8 cellular contexts compared by ENCODE assay signal in the genomic region with DNA sequence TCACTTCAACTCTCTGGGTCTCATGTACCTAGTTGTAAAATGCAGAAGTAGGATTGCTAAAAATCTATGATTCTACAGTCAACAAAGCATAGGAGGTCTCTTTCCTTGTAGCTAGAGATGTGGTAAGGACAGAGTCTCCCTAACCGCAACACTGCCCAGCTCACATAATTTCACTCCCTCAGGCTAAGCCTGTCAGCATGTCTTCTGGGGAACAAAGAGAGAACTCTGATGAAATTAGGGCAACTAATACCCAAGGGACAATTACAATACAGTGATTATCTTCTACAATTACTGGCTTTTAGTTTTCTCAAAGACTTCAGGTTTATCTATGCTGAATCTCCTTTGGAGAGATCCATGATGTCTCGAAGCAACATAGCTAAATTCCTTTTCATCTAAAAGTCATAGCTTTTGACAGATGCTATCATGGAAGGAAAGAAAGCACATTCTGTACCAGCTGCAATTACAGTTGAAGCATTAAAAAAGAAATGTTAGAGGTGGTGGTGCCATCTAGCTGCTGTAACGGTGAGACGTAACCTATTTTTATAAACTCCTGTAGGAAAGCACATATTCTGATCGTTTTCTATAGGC.
DNase-seq lines count a peak whose midpoint lies in the region; ATAC-seq and TF ChIP-seq lines count a peak whose summit lies in the region.

No MANE protein-coding gene starts in this region.

- DNase-seq in AG08395 (ENCODE audit: low spot score) = peak; percentile 39
- DNase-seq in OCI-M1 (lab: John Stamatoyannopoulos, UW) = peak; percentile 80
- DNase-seq in epithelial cell of prostate (ENCODE audit: low read depth, low spot score) = no peak
- DNase-seq in nephron progenitor cell = no peak
- DNase-seq in activated T-cell treated with anti-CD3 and anti-CD28 coated beads, Interleukin-2, amount 50 U/mL, for 48 hours = no peak
- no peak for DNase-seq in CD8-positive, alpha-beta memory T cell

- ATAC-seq in GM18505 (IDR thresholded peaks at IDR 0.05; ENCODE audit: unreplicated experiment) (peak; percentile 42), HG03039 (IDR thresholded peaks at IDR 0.05; ENCODE audit: unreplicated experiment) (peak; percentile 6)

- peaks cover 18% of the 10 kb centered on the region for H3K4me1 Mint-ChIP-seq in nephron progenitor cell
- H3K4me1 Mint-ChIP-seq in CD8-positive, alpha-beta memory T cell = peaks cover 0 to 6% (median 0%) of the 10 kb centered on the region in 3 donors

- H3K27ac ChIP-seq in epithelial cell of prostate = peak overlapping the region; percentile 6
- no peak overlapping the region for H3K27ac ChIP-seq in CD8-positive, alpha-beta memory T cell (ENCODE audit: low read depth, low read length)

- H3K27me3 ChIP-seq in CD8-positive, alpha-beta memory T cell (ENCODE audit: insufficient read depth, low read length, poor library complexity, severe bottlenecking) = no peaks in the 10 kb centered on the region

- peak overlapping the region; percentile 88 for H3K27ac Mint-ChIP-seq in nephron progenitor cell
- no peak overlapping the region for H3K27ac Mint-ChIP-seq in CD8-positive, alpha-beta memory T cell

- POLR2A ChIA-PET in CD8-positive, alpha-beta memory T cell (lab: Charles Lee) = no interaction called here

- no peaks in the 10 kb centered on the region for H3K36me3 ChIP-seq in CD8-positive, alpha-beta memory T cell (ENCODE audit: insufficient read depth, low read length)

- H3K4me3 ChIP-seq in CD8-positive, alpha-beta memory T cell (ENCODE audit: low read length) = no peak overlapping the region

- no peak for TF ChIP-seq CTCF in nephron progenitor cell (IDR thresholded peaks at IDR 0.05)

- H3K4me1 ChIP-seq in CD8-positive, alpha-beta memory T cell (ENCODE audit: insufficient read depth, low read length) = no peaks in the 10 kb centered on the region

- H3K9me3 ChIP-seq in CD8-positive, alpha-beta memory T cell (ENCODE audit: low read length) = no peaks in the 10 kb centered on the region

- CTCF ChIA-PET in CD8-positive, alpha-beta memory T cell (lab: Charles Lee) = no interaction called here

- H3K36me3 Mint-ChIP-seq in nephron progenitor cell (ENCODE audit: low read depth) = no peaks in the 10 kb centered on the region
- H3K36me3 Mint-ChIP-seq in CD8-positive, alpha-beta memory T cell = no peaks in the 10 kb centered on the region

- H3K4me3 Mint-ChIP-seq in nephron progenitor cell = no peak overlapping the region
- H3K4me3 Mint-ChIP-seq in CD8-positive, alpha-beta memory T cell = no peak overlapping the region

- peaks cover 11% of the 10 kb centered on the region for H3K27me3 Mint-ChIP-seq in nephron progenitor cell (ENCODE audit: low read depth, poor library complexity)
- no peaks in the 10 kb centered on the region for H3K27me3 Mint-ChIP-seq in CD8-positive, alpha-beta memory T cell

- no peaks in the 10 kb centered on the region for H3K9me3 Mint-ChIP-seq in nephron progenitor cell
- H3K9me3 Mint-ChIP-seq in CD8-positive, alpha-beta memory T cell = peaks cover 0 to 5% (median 0%) of the 10 kb centered on the region in 5 donors

- TF ChIP-seq POLR2A in GM18505 (IDR thresholded peaks at IDR 0.05; ENCODE audit: borderline replicate concordance, extremely low read depth, insufficient read depth, insufficient read length) = no peak

Comparison
In these comparisons a context has a peak if more than half of its experiments do, and no peak if none do; other contexts are left out.
1. DNase-seq: peak in AG08395 (single experiment) and OCI-M1 (single experiment); none in epithelial cell of prostate (single experiment), nephron progenitor cell (single experiment), activated T-cell treated with anti-CD3 and anti-CD28 coated beads, Interleukin-2, amount 50 U/mL, for 48 hours (0 of 2) and CD8-positive, alpha-beta memory T cell (0 of 5).